Comparison of ENCODE assay signal across 29 cellular contexts in the genomic region with DNA sequence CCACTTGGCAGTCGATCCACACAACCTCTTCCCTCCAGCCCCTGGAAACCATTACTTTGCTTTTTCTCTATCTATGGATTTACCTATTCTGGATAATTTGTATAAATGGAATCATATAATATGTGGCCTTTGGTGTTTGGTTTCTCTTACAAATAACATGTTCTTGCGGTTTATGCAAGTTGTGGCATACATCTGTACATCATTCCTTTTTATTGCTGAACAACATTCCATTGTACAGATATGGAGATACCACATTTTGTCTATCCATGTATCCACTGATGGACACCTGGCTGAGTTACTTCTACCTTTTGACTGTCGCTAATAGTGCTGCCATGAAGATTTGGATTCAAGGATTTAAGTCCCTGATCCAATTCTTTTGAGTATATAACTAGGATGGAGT.
"Had no signal": no experiment of that assay in that cellular context is flagged by ENCODE, and none has a peak within 500 bp of the region (broad histone marks: within the 10 kb centered on the region; RNA-seq: fewer than 3 reads in every experiment).

No MANE protein-coding gene starts in this region.

- H3K27ac ChIP-seq: dorsolateral prefrontal cortex, esophagus muscularis mucosa, heart right ventricle, lower lobe of right lung, neural progenitor cell, parathyroid adenoma, right lobe of liver, testis, tibial artery, upper lobe of left lung had no signal

- H3K36me3 ChIP-seq: esophagus muscularis mucosa, heart right ventricle, lower lobe of right lung, neural progenitor cell, right lobe of liver, upper lobe of left lung had no signal

- H3K27me3 ChIP-seq: dorsolateral prefrontal cortex, esophagus muscularis mucosa, heart right ventricle, neural progenitor cell, right lobe of liver, testis, tibial artery, upper lobe of left lung had no signal

- H3K4me3 Mint-ChIP-seq: immature natural killer cell; memory B cell; naive B cell; natural killer cell treated with Interleukin-12 subunit alpha and Interleukin-12 subunit beta and Interleukin-15 and Interleukin-18, amount 100 ng/mL, for 72 hours; neural progenitor cell had no signal

- H3K27me3 Mint-ChIP-seq: memory B cell; naive B cell; natural killer cell treated with Interleukin-12 subunit alpha and Interleukin-12 subunit beta and Interleukin-15 and Interleukin-18, amount 100 ng/mL, for 72 hours; progenitor cell of endocrine pancreas had no signal

- FAIRE-seq: small intestine, urothelium cell line had no signal

- H3K36me3 Mint-ChIP-seq: immature natural killer cell; memory B cell; naive B cell; natural killer cell treated with Interleukin-12 subunit alpha and Interleukin-12 subunit beta and Interleukin-15 and Interleukin-18, amount 100 ng/mL, for 72 hours had no signal

- ATAC-seq: heart right ventricle; left ventricle myocardium superior; lower lobe of right lung; mucosa of descending colon; natural killer cell treated with Interleukin-12 subunit alpha and Interleukin-12 subunit beta and Interleukin-15 and Interleukin-18, amount 100 ng/mL, for 72 hours; right lobe of liver had no signal

- DNase-seq: cerebellar nuclear complex; cortex of kidney; dorsolateral prefrontal cortex; effector CD4-positive, alpha-beta T cell; foreskin melanocyte; glutamatergic neuron; heart right ventricle; hypothalamus; immature natural killer cell; left ventricle myocardium superior; lower lobe of right lung; mucosa of descending colon; naive B cell; right lobe of liver; small intestine; stimulated activated CD4-positive, alpha-beta T cell treated with anti-CD3 and anti-CD28 coated beads, Interleukin-15, amount 100 ng/mL, for 24 hours; stimulated activated CD4-positive, alpha-beta T cell treated with anti-CD3 and anti-CD28 coated beads, Interleukin-2, amount 100 ng/mL, for 48 hours; stimulated activated naive CD4-positive, alpha-beta T cell treated with Interleukin-2 at 50 U/mL for 16 hours; substantia nigra; testis; tibial artery; upper lobe of left lung had no signal

- H3K4me3 ChIP-seq: dorsolateral prefrontal cortex, esophagus muscularis mucosa, heart right ventricle, lower lobe of right lung, mucosa of descending colon, neural progenitor cell, right lobe of liver, testis, tibial artery, upper lobe of left lung had no signal

- H3K9ac ChIP-seq: neural progenitor cell, parathyroid adenoma had no signal

- H3K9me3 ChIP-seq: esophagus muscularis mucosa, heart right ventricle, lower lobe of right lung, mucosa of descending colon, right lobe of liver, testis, tibial artery, upper lobe of left lung had no signal

- H3K9me3 Mint-ChIP-seq: immature natural killer cell; naive B cell; natural killer cell treated with Interleukin-12 subunit alpha and Interleukin-12 subunit beta and Interleukin-15 and Interleukin-18, amount 100 ng/mL, for 72 hours; neural progenitor cell had no signal

- H3K4me1 ChIP-seq: parathyroid adenoma, testis had no signal

- H3K27ac Mint-ChIP-seq: immature natural killer cell; memory B cell; natural killer cell treated with Interleukin-12 subunit alpha and Interleukin-12 subunit beta and Interleukin-15 and Interleukin-18, amount 100 ng/mL, for 72 hours; neural progenitor cell; progenitor cell of endocrine pancreas had no signal

- H2AFZ ChIP-seq: neural progenitor cell, parathyroid adenoma had no signal
